In the genomic region with DNA sequence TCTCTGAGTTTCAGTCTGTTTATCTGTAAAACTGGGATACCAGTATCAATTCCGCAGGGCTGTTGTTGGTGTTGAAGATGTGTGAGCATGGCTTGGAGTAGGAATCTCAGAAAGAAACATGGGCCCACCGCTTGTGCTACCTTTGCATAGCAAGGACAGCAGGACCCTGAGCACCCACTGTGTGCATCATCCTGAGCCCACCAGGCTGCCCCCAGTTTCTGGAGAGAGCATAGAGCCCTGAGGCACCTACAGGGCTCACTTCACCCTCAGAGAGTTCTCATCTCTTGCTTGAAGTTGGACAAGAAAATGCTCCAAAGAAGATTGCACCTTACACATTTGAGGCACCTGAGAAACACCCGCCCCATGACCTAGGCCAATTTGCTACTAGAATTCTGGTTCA, we compare ENCODE assay signal across 42 cellular contexts. TPM values are rescaled to one million over a fixed set of nuclear protein-coding genes. Genes with fewer than 3 reads are reported as not detected.
"Had no signal": no experiment of that assay in that cellular context is flagged by ENCODE, and none has a peak within 500 bp of the region (broad histone marks: within the 10 kb centered on the region; RNA-seq: fewer than 3 reads in every experiment).

No MANE protein-coding gene starts in this region.

- H3K36me3 Mint-ChIP-seq: activated naive CD4-positive, alpha-beta T cell treated with anti-CD3 and anti-CD28 coated beads, Interleukin-2, amount 10 ng/mL, durations not matched to agents 7 days and 5 days; activated naive CD4-positive, alpha-beta T cell treated with anti-CD3 and anti-CD28 coated beads, Interleukin-2, amount 50 U/mL, for 24 hours; activated naive CD4-positive, alpha-beta T cell treated with anti-CD3 and anti-CD28 coated beads, Interleukin-2, amount 50 U/mL, for 72 hours; activated naive CD8-positive, alpha-beta T cell; activated naive CD8-positive, alpha-beta T cell treated with anti-CD3 and anti-CD28 coated beads for 36 hours; activated naive CD8-positive, alpha-beta T cell treated with anti-CD3 and anti-CD28 coated beads, Interleukin-2, amount 10 ng/mL, durations not matched to agents 7 days and 5 days; brain had no signal

- H3K27ac Mint-ChIP-seq: activated naive CD4-positive, alpha-beta T cell treated with anti-CD3 and anti-CD28 coated beads for 36 hours; activated naive CD4-positive, alpha-beta T cell treated with anti-CD3 and anti-CD28 coated beads, Interleukin-2, amount 10 ng/mL, durations not matched to agents 7 days and 5 days; activated naive CD4-positive, alpha-beta T cell treated with anti-CD3 and anti-CD28 coated beads, Interleukin-2, amount 50 U/mL, for 24 hours; activated naive CD4-positive, alpha-beta T cell treated with anti-CD3 and anti-CD28 coated beads, Interleukin-2, amount 50 U/mL, for 72 hours; activated naive CD8-positive, alpha-beta T cell; activated naive CD8-positive, alpha-beta T cell treated with anti-CD3 and anti-CD28 coated beads for 36 hours; activated naive CD8-positive, alpha-beta T cell treated with anti-CD3 and anti-CD28 coated beads, Interleukin-2, amount 10 ng/mL, durations not matched to agents 7 days and 5 days; activated naive CD8-positive, alpha-beta T cell treated with anti-CD3 and anti-CD28 coated beads, Interleukin-2, amount 50 U/mL, for 24 hours; activated T-cell treated with anti-CD3 and anti-CD28 coated beads, Interleukin-2, amount 50 U/mL, for 24 hours; activated T-cell treated with anti-CD3 and anti-CD28 coated beads, Interleukin-2, amount 50 U/mL, for 72 hours; activated T-helper 1 cell treated with anti-CD3 and anti-CD28 coated beads, Interleukin-12 subunit alpha, Interleukin-12 subunit beta, Interleukin-2, Interleukin-4 antibody, amounts not matched to agents 30 ng/mL and 10 ng/mL and 1 ng/mL, durations not matched to agents 14 hours and 24 hours and 36 hours; activated T-helper 17 cell treated with anti-CD3 and anti-CD28 coated beads, Interleukin-2, amount 50 U/mL, for 72 hours; activated T-helper 2 cell treated with anti-CD3 and anti-CD28 coated beads, Interferon-gamma antibody, Interleukin-2, Interleukin-4, amounts not matched to agents 10 μg/mL and 5 μg/mL and 100 μg/mL, durations not matched to agents 14 hours and 24 hours and 36 hours; brain had no signal

- H3K4me3 Mint-ChIP-seq: activated naive CD4-positive, alpha-beta T cell treated with anti-CD3 and anti-CD28 coated beads for 36 hours; activated naive CD4-positive, alpha-beta T cell treated with anti-CD3 and anti-CD28 coated beads, Interleukin-2, amount 10 ng/mL, durations not matched to agents 7 days and 5 days; activated naive CD4-positive, alpha-beta T cell treated with anti-CD3 and anti-CD28 coated beads, Interleukin-2, amount 50 U/mL, for 24 hours; activated naive CD8-positive, alpha-beta T cell; activated naive CD8-positive, alpha-beta T cell treated with anti-CD3 and anti-CD28 coated beads for 36 hours; activated naive CD8-positive, alpha-beta T cell treated with anti-CD3 and anti-CD28 coated beads, Interleukin-2, amount 10 ng/mL, durations not matched to agents 7 days and 5 days; activated naive CD8-positive, alpha-beta T cell treated with anti-CD3 and anti-CD28 coated beads, Interleukin-2, amount 50 U/mL, for 24 hours; activated T-cell treated with anti-CD3 and anti-CD28 coated beads, Interleukin-2, amount 50 U/mL, for 24 hours; activated T-cell treated with anti-CD3 and anti-CD28 coated beads, Interleukin-2, amount 50 U/mL, for 4 hours; activated T-cell treated with anti-CD3 and anti-CD28 coated beads, Interleukin-2, amount 50 U/mL, for 72 hours; activated T-helper 1 cell treated with anti-CD3 and anti-CD28 coated beads, Interleukin-12 subunit alpha, Interleukin-12 subunit beta, Interleukin-2, Interleukin-4 antibody, amounts not matched to agents 30 ng/mL and 10 ng/mL and 1 ng/mL, durations not matched to agents 14 hours and 24 hours and 36 hours; activated T-helper 17 cell treated with anti-CD3 and anti-CD28 coated beads, Interleukin-2, amount 50 U/mL, for 72 hours; brain; central memory CD8-positive, alpha-beta T cell had no signal

- H3K4me1 Mint-ChIP-seq: activated naive CD4-positive, alpha-beta T cell treated with anti-CD3 and anti-CD28 coated beads, Interleukin-2, amount 10 ng/mL, durations not matched to agents 7 days and 5 days; activated naive CD4-positive, alpha-beta T cell treated with anti-CD3 and anti-CD28 coated beads, Interleukin-2, amount 50 U/mL, for 24 hours; activated naive CD8-positive, alpha-beta T cell treated with anti-CD3 and anti-CD28 coated beads for 36 hours; activated naive CD8-positive, alpha-beta T cell treated with anti-CD3 and anti-CD28 coated beads, Interleukin-2, amount 10 ng/mL, durations not matched to agents 7 days and 5 days; activated naive CD8-positive, alpha-beta T cell treated with anti-CD3 and anti-CD28 coated beads, Interleukin-2, amount 50 U/mL, for 24 hours; activated T-helper 17 cell treated with anti-CD3 and anti-CD28 coated beads, Interleukin-2, amount 50 U/mL, for 72 hours; brain; central memory CD8-positive, alpha-beta T cell had no signal

- DNase-seq: activated effector memory CD4-positive, alpha-beta T cell treated with anti-CD3 and anti-CD28 coated beads, Interleukin-2, amount 50 U/mL, for 16 hours; activated effector memory CD4-positive, alpha-beta T cell treated with Interleukin-2 at 50 U/mL for 16 hours; activated gamma-delta T cell; activated gamma-delta T cell treated with Interleukin-2 at 50 U/mL for 16 hours; activated naive CD4-positive, alpha-beta T cell; activated naive CD4-positive, alpha-beta T cell treated with anti-CD3 and anti-CD28 coated beads for 36 hours; activated naive CD4-positive, alpha-beta T cell treated with anti-CD3 and anti-CD28 coated beads, Interleukin-2, amount 10 ng/mL, durations not matched to agents 7 days and 5 days; activated naive CD4-positive, alpha-beta T cell treated with anti-CD3 and anti-CD28 coated beads, Interleukin-2, amount 50 U/mL, for 16 hours; activated naive CD4-positive, alpha-beta T cell treated with Interleukin-2 at 50 U/mL for 16 hours; activated naive CD8-positive, alpha-beta T cell treated with anti-CD3 and anti-CD28 coated beads for 36 hours; activated naive CD8-positive, alpha-beta T cell treated with anti-CD3 and anti-CD28 coated beads, Interleukin-2, amount 10 ng/mL, durations not matched to agents 7 days and 5 days; activated naive CD8-positive, alpha-beta T cell treated with anti-CD3 and anti-CD28 coated beads, Interleukin-2, amount 50 U/mL, for 24 hours; activated T-cell treated with anti-CD3 and anti-CD28 coated beads for 4 hours; activated T-cell treated with anti-CD3 and anti-CD28 coated beads, Interleukin-2, amount 50 U/mL, for 1 hour; activated T-cell treated with anti-CD3 and anti-CD28 coated beads, Interleukin-2, amount 50 U/mL, for 24 hours; activated T-cell treated with anti-CD3 and anti-CD28 coated beads, Interleukin-2, amount 50 U/mL, for 4 hours; activated T-cell treated with anti-CD3 and anti-CD28 coated beads, Interleukin-2, amount 50 U/mL, for 48 hours; activated T-cell treated with anti-CD3 and anti-CD28 coated beads, Interleukin-2, amount 50 U/mL, for 72 hours; adrenal gland; amniotic stem cell; amygdala; anterior cingulate cortex; aorta; body of pancreas; brain microvascular endothelial cell; caudate nucleus; central memory CD4-positive, alpha-beta T cell; cerebellar nuclear complex had no signal

- H3K4me1 ChIP-seq: adrenal gland, ascending aorta, breast epithelium had no signal

- H3K27me3 Mint-ChIP-seq: activated naive CD4-positive, alpha-beta T cell treated with anti-CD3 and anti-CD28 coated beads, Interleukin-2, amount 50 U/mL, for 24 hours; activated naive CD8-positive, alpha-beta T cell; activated naive CD8-positive, alpha-beta T cell treated with anti-CD3 and anti-CD28 coated beads for 36 hours; activated naive CD8-positive, alpha-beta T cell treated with anti-CD3 and anti-CD28 coated beads, Interleukin-2, amount 50 U/mL, for 24 hours; activated T-cell treated with anti-CD3 and anti-CD28 coated beads, Interleukin-2, amount 50 U/mL, for 24 hours; activated T-helper 17 cell treated with anti-CD3 and anti-CD28 coated beads, Interleukin-2, amount 50 U/mL, for 72 hours had no signal

- H3K36me3 ChIP-seq: adrenal gland, ascending aorta, brain microvascular endothelial cell, breast epithelium, cardiac muscle cell had no signal

- H3K4me3 ChIP-seq: adrenal gland, ascending aorta, body of pancreas, breast epithelium, cardiac muscle cell had no signal

- H3K27me3 ChIP-seq: adrenal gland, ascending aorta, body of pancreas, brain microvascular endothelial cell, breast epithelium had no signal

- H3K9me3 Mint-ChIP-seq: activated naive CD4-positive, alpha-beta T cell treated with anti-CD3 and anti-CD28 coated beads for 36 hours; activated naive CD4-positive, alpha-beta T cell treated with anti-CD3 and anti-CD28 coated beads, Interleukin-2, amount 10 ng/mL, durations not matched to agents 7 days and 5 days; activated naive CD4-positive, alpha-beta T cell treated with anti-CD3 and anti-CD28 coated beads, Interleukin-2, amount 50 U/mL, for 24 hours; activated naive CD4-positive, alpha-beta T cell treated with anti-CD3 and anti-CD28 coated beads, Interleukin-2, amount 50 U/mL, for 72 hours; activated naive CD8-positive, alpha-beta T cell treated with anti-CD3 and anti-CD28 coated beads for 36 hours; activated naive CD8-positive, alpha-beta T cell treated with anti-CD3 and anti-CD28 coated beads, Interleukin-2, amount 10 ng/mL, durations not matched to agents 7 days and 5 days; activated naive CD8-positive, alpha-beta T cell treated with anti-CD3 and anti-CD28 coated beads, Interleukin-2, amount 50 U/mL, for 24 hours; activated T-cell treated with anti-CD3 and anti-CD28 coated beads, Interleukin-2, amount 50 U/mL, for 24 hours; activated T-cell treated with anti-CD3 and anti-CD28 coated beads, Interleukin-2, amount 50 U/mL, for 4 hours; activated T-cell treated with anti-CD3 and anti-CD28 coated beads, Interleukin-2, amount 50 U/mL, for 72 hours; activated T-helper 1 cell treated with anti-CD3 and anti-CD28 coated beads, Interleukin-12 subunit alpha, Interleukin-12 subunit beta, Interleukin-2, Interleukin-4 antibody, amounts not matched to agents 30 ng/mL and 10 ng/mL and 1 ng/mL, durations not matched to agents 14 hours and 24 hours and 36 hours; activated T-helper 17 cell treated with anti-CD3 and anti-CD28 coated beads, Interleukin-2, amount 50 U/mL, for 72 hours; activated T-helper 2 cell treated with anti-CD3 and anti-CD28 coated beads, Interferon-gamma antibody, Interleukin-2, Interleukin-4, amounts not matched to agents 10 μg/mL and 5 μg/mL and 100 μg/mL, durations not matched to agents 14 hours and 24 hours and 36 hours; central memory CD8-positive, alpha-beta T cell had no signal

- H3K27ac ChIP-seq: adrenal gland, ascending aorta, body of pancreas, brain microvascular endothelial cell, breast epithelium, cardiac muscle cell had no signal

- H3K9me3 ChIP-seq: adrenal gland, ascending aorta, body of pancreas, breast epithelium had no signal

RNA-seq across cellular contexts. Expression of a gene that starts 12.9 kb away (rescaled TPM):
- total RNA-seq: activated naive CD4-positive, alpha-beta T cell treated with anti-CD3 and anti-CD28 coated beads for 36 hours; activated naive CD4-positive, alpha-beta T cell treated with anti-CD3 and anti-CD28 coated beads, Interleukin-2, amount 50 U/mL, for 72 hours; activated naive CD8-positive, alpha-beta T cell treated with anti-CD3 and anti-CD28 coated beads for 36 hours; activated naive CD8-positive, alpha-beta T cell treated with anti-CD3 and anti-CD28 coated beads, Interleukin-2, amount 10 ng/mL, durations not matched to agents 7 days and 5 days; activated T-cell treated with anti-CD3 and anti-CD28 coated beads, Interleukin-2, amount 50 U/mL, for 4 hours; activated T-cell treated with anti-CD3 and anti-CD28 coated beads, Interleukin-2, amount 50 U/mL, for 72 hours; activated T-helper 1 cell treated with anti-CD3 and anti-CD28 coated beads, Interleukin-12 subunit alpha, Interleukin-12 subunit beta, Interleukin-2, Interleukin-4 antibody, amounts not matched to agents 30 ng/mL and 10 ng/mL and 1 ng/mL, durations not matched to agents 14 hours and 24 hours and 36 hours; activated T-helper 17 cell treated with anti-CD3 and anti-CD28 coated beads, Interleukin-2, amount 50 U/mL, for 72 hours; activated T-helper 2 cell treated with anti-CD3 and anti-CD28 coated beads, Interferon-gamma antibody, Interleukin-2, Interleukin-4, amounts not matched to agents 10 μg/mL and 5 μg/mL and 100 μg/mL, durations not matched to agents 14 hours and 24 hours and 36 hours; aorta; ascending aorta; astrocyte; body of pancreas; breast epithelium; bronchial epithelial cell; cardiac muscle cell; cardiac septum had no signal
- polyA plus RNA-seq: aorta, cardiac muscle cell had no signal
